8 cellular contexts compared by ENCODE assay signal in genomic region chr11:61797263-61797944, GRCh38. TPM values are rescaled to one million over a fixed set of nuclear protein-coding genes. Genes with fewer than 3 reads are reported as not detected.
DNase-seq lines count a peak whose midpoint lies in the region; ATAC-seq and TF ChIP-seq lines count a peak whose summit lies in the region.

No MANE protein-coding gene starts in this region.

- H3K9me3 ChIP-seq in ascending aorta (no peaks in the 10 kb centered on the region), right cardiac atrium (ENCODE audit: control insufficient read depth, low read length) (no peaks in the 10 kb centered on the region), sigmoid colon (no peaks in the 10 kb centered on the region)

- TF ChIP-seq EP300 in sigmoid colon (IDR thresholded peaks at IDR 0.05) = no peak

- H3K4me1 ChIP-seq in ascending aorta = peaks cover 5 to 10% of the 10 kb centered on the region in 2 donors
- no peaks in the 10 kb centered on the region for H3K4me1 ChIP-seq in right cardiac atrium (ENCODE audit: control insufficient read depth, insufficient read depth, low read length)
- peaks cover 0 to 19% (median 15%) of the 10 kb centered on the region in 4 donors for H3K4me1 ChIP-seq in sigmoid colon

- ATAC-seq in right cardiac atrium = peak in 1 of 2 donors; percentile 47
- ATAC-seq in HG03196 (IDR thresholded peaks at IDR 0.05; ENCODE audit: unreplicated experiment) = no peak
- no peak for ATAC-seq in GM19035 (IDR thresholded peaks at IDR 0.05; ENCODE audit: unreplicated experiment)

- 26% methylated on average over 3 of the region's 3 CpGs for WGBS in right cardiac atrium
- 53 to 58% methylated on average over 3 of the region's 3 CpGs for WGBS in sigmoid colon, 2 donors

- intact Hi-C loops in ascending aorta (cut with DNase I) (loop anchor here (1.0 to 5.0 kb wide), 7 partner anchors 55 to 515 kb away; partner anchors contain the start of gene FADS3), right cardiac atrium (cut with DNase I) (loop anchor here (5.0 to 10.0 kb wide), 5 partner anchors 97 to 310 kb away; partner anchors contain the start of gene FADS3 (in 1 of the 4)), sigmoid colon (cut with DNase I) (loop anchor here (2.0 to 5.0 kb wide), 5 partner anchors 93 to 515 kb away; partner anchors contain the start of gene FADS3)

- DNase-seq in ELR (ENCODE audit: low read depth) (peak; percentile 82), NCI-H1092 treated with DMSO at 0.1 percent for 48 hours (lab: John Stamatoyannopoulos, UW) (peak; percentile 68), SKM-1 treated with dmso at 0.1 percent for 144 hours (lab: John Stamatoyannopoulos, UW; ENCODE audit: unreplicated experiment) (peak; percentile 48), ascending aorta (ENCODE audit: low spot score in 2 of 2) (peak in 1 of 2 donors; percentile 90), right cardiac atrium (peak; percentile 75 to 90 (median 83)), sigmoid colon (peak; percentile 90)

- H3K27me3 ChIP-seq in ascending aorta (no peaks in the 10 kb centered on the region), right cardiac atrium (ENCODE audit: control insufficient read depth, insufficient read depth) (no peaks in the 10 kb centered on the region), sigmoid colon (no peaks in the 10 kb centered on the region)

- peak; percentile 66 to 83 (median 83) for TF ChIP-seq CTCF in ascending aorta (IDR thresholded peaks at IDR 0.05)
- peak; percentile 64 to 85 (median 68) for TF ChIP-seq CTCF in sigmoid colon (IDR thresholded peaks at IDR 0.05)

- H3K4me3 ChIP-seq in ascending aorta = no peak overlapping the region
- no peak overlapping the region for H3K4me3 ChIP-seq in right cardiac atrium (ENCODE audit: low read length)
- peak overlapping the region in 1 of 4 donors; percentile 2 for H3K4me3 ChIP-seq in sigmoid colon

- TF ChIP-seq POLR2A in sigmoid colon (IDR thresholded peaks at IDR 0.05) = no peak

- peak overlapping the region; percentile 0 to 39 for H3K27ac ChIP-seq in ascending aorta
- no peak overlapping the region for H3K27ac ChIP-seq in right cardiac atrium (ENCODE audit: low read length)
- peak overlapping the region; percentile 44 to 52 (median 52) for H3K27ac ChIP-seq in sigmoid colon

- H3K36me3 ChIP-seq in ascending aorta (peaks cover 10 to 14% of the 10 kb centered on the region in 2 donors), sigmoid colon (peaks cover 0 to 17% (median 0%) of the 10 kb centered on the region in 4 donors)

RNA-seq across cellular contexts. Expression of gene FEN1, which starts 4.7 kb away (rescaled TPM):
- 1.5 TPM for total RNA-seq in ascending aorta
- total RNA-seq in right cardiac atrium = 1 to 10 TPM; 4.6 to 5.4 (median 5.1) TPM
- polyA plus RNA-seq in right cardiac atrium = 4.6 TPM
- 1 to 10 TPM; 5.3 to 8.0 (median 7.0) TPM for total RNA-seq in sigmoid colon
- polyA plus RNA-seq in sigmoid colon = 10 to 100 TPM in 2 of 3 donors, 1 to 10 TPM in 1; 4.2 to 39.1 (median 11.3) TPM

RNA-seq across cellular contexts. Expression of gene TMEM258, which starts 5.0 kb away (rescaled TPM):
- 26.4 TPM for total RNA-seq in ascending aorta
- total RNA-seq in right cardiac atrium = 100 to 1,000 TPM; 107 to 113 (median 111) TPM
- 170 TPM for polyA plus RNA-seq in right cardiac atrium
- 10 to 100 TPM; 39.9 to 64.7 (median 57.4) TPM for total RNA-seq in sigmoid colon
- 100 to 1,000 TPM; 139 to 224 (median 148) TPM for polyA plus RNA-seq in sigmoid colon

RNA-seq across cellular contexts. Expression of gene FADS1, which starts 19.4 kb away (rescaled TPM):
- total RNA-seq in ascending aorta = 47.1 TPM
- total RNA-seq in right cardiac atrium = 10 to 100 TPM; 41.3 to 45.7 (median 43.3) TPM
- 27.6 TPM for polyA plus RNA-seq in right cardiac atrium
- total RNA-seq in sigmoid colon = 10 to 100 TPM; 11.8 to 17.7 (median 16.6) TPM
- polyA plus RNA-seq in sigmoid colon = 10 to 100 TPM in 1 of 3 donors, 1 to 10 TPM in 2; 1.2 to 12.6 (median 2.1) TPM

RNA-seq across cellular contexts. Expression of gene FADS2, which starts 30.7 kb away (rescaled TPM):
- 37.6 TPM for total RNA-seq in ascending aorta
- total RNA-seq in right cardiac atrium = 10 to 100 TPM; 16.4 to 38.1 (median 31.1) TPM
- polyA plus RNA-seq in right cardiac atrium = 30.6 TPM
- 10 to 100 TPM in 3 of 4 donors, 1 to 10 TPM in 1; 4.1 to 45.4 (median 25.5) TPM for total RNA-seq in sigmoid colon
- 10 to 100 TPM in 1 of 3 donors, 1 to 10 TPM in 2; 3.6 to 50.2 (median 3.7) TPM for polyA plus RNA-seq in sigmoid colon

RNA-seq across cellular contexts. Expression of gene MYRF, which starts 45.0 kb away (rescaled TPM):
- total RNA-seq in ascending aorta = not detected
- total RNA-seq in right cardiac atrium = 1 to 10 TPM in 3 of 4 donors, under 1 TPM in 1; 0.62 to 1.9 (median 1.4) TPM
- polyA plus RNA-seq in right cardiac atrium = 0.70 TPM
- under 1 TPM; under 0.01 to 0.83 (median 0.60) TPM for total RNA-seq in sigmoid colon
- 1 to 10 TPM in 2 of 3 donors, under 1 TPM in 1; 0.46 to 6.4 (median 1.8) TPM for polyA plus RNA-seq in sigmoid colon
